ENCODE assay signal across 7 cellular contexts in the genomic region with DNA sequence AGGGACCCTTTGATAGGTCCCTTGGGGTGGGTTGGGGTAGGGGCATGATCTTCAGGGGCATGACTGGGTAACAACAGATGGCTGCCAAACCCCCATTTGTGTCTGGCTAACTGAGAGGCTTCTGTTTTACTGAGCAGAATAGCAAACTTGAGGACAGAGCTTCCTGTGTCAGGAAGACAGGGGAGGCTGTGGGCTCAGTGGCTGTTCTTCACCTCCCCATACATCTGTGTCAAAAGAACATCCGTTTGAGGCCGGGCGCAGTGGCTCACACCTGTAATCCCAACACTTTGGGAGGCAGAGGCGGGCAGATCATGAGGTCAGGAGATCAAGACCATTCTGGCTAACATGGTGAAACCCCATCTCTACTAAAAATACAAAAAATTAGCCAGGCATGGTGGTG. TPM values are rescaled to one million over a fixed set of nuclear protein-coding genes. Genes with fewer than 3 reads are reported as not detected.
DNase-seq lines count a peak whose midpoint lies in the region; ATAC-seq and TF ChIP-seq lines count a peak whose summit lies in the region.
"Not testable (repeated sequence)": the region's sequence is repeated elsewhere in the genome, so short reads cannot be mapped to it uniquely, and the experiment has no call there.

No MANE protein-coding gene starts in this region.

- H3K27me3 Mint-ChIP-seq in CD4-positive, alpha-beta memory T cell; activated T-cell treated with anti-CD3 and anti-CD28 coated beads, Interleukin-2, amount 50 U/mL, for 72 hours (ENCODE audit: low read depth); activated naive CD8-positive, alpha-beta T cell: not testable (repeated sequence)

- H3K4me2 ChIP-seq in OCI-LY3 (ENCODE audit: low read length) = 0 out of 2 replicates have a peak overlapping the region, but pooled peaks have one; percentile 56
- not testable (repeated sequence) for H3K4me2 ChIP-seq in osteoblast (ENCODE audit: insufficient read depth, low read length)

- CTCF ChIA-PET in CD4-positive, alpha-beta memory T cell (lab: Charles Lee; ENCODE audit: partially characterized antibody) = interaction anchor here (0.5 to 1.2 kb wide), 4 partner anchors 19 to 536 kb away, joined by 3 to 6 read pairs (median 4); no protein-coding TSS in a partner anchor

- peaks cover 8 to 26% (median 17%) of the 10 kb centered on the region in 4 donors for H3K4me1 Mint-ChIP-seq in CD4-positive, alpha-beta memory T cell
- peaks cover 39% of the 10 kb centered on the region for H3K4me1 Mint-ChIP-seq in activated T-cell treated with anti-CD3 and anti-CD28 coated beads, Interleukin-2, amount 50 U/mL, for 72 hours (ENCODE audit: low read depth)
- H3K4me1 Mint-ChIP-seq in activated naive CD8-positive, alpha-beta T cell (ENCODE audit: low read depth) = peaks cover 26% of the 10 kb centered on the region

- H3K9me3 Mint-ChIP-seq in CD4-positive, alpha-beta memory T cell; activated T-cell treated with anti-CD3 and anti-CD28 coated beads, Interleukin-2, amount 50 U/mL, for 72 hours; activated naive CD8-positive, alpha-beta T cell (ENCODE audit: low read depth): not testable (repeated sequence)

- not testable (repeated sequence) for H3K4me3 ChIP-seq in CD4-positive, alpha-beta memory T cell (ENCODE audit: low read length in 2 of 2); OCI-LY3 (ENCODE audit: low read length); osteoblast (ENCODE audit: insufficient read depth, low read length)

- H3K36me3 ChIP-seq in CD4-positive, alpha-beta memory T cell (ENCODE audit: insufficient read depth, low read length); OCI-LY3 (replicated peaks; ENCODE audit: low read depth, low read length); osteoblast (ENCODE audit: insufficient read depth, low read length): not testable (repeated sequence)

- peak overlapping the region in 3 of 8 donors; percentile 43 to 66 (median 55) for H3K4me3 Mint-ChIP-seq in CD4-positive, alpha-beta memory T cell
- H3K4me3 Mint-ChIP-seq in activated T-cell treated with anti-CD3 and anti-CD28 coated beads, Interleukin-2, amount 50 U/mL, for 72 hours; activated naive CD8-positive, alpha-beta T cell: not testable (repeated sequence)

- not testable (repeated sequence) for H3K79me2 ChIP-seq in OCI-LY3 (ENCODE audit: low read length); osteoblast (ENCODE audit: insufficient read depth, low read length)

- not testable (repeated sequence) for TF ChIP-seq CTCF in OCI-LY3 (IDR thresholded peaks at IDR 0.05; ENCODE audit: low read depth, low read length); osteoblast (IDR thresholded peaks at IDR 0.05; ENCODE audit: extremely low read depth, low read depth, low read length)

- not testable (repeated sequence) for H2AFZ ChIP-seq in OCI-LY3 (ENCODE audit: low read depth, low read length); osteoblast (ENCODE audit: low read length)

- not testable (repeated sequence) for H3K27ac ChIP-seq in CD4-positive, alpha-beta memory T cell (ENCODE audit: low read depth, low read length); osteoblast (ENCODE audit: low read depth, low read length)
- H3K27ac ChIP-seq in OCI-LY3 (ENCODE audit: low read length) = peak overlapping the region; percentile 89

- peaks cover 18% of the 10 kb centered on the region for H3K4me1 ChIP-seq in CD4-positive, alpha-beta memory T cell (ENCODE audit: insufficient read depth, low read length)
- H3K4me1 ChIP-seq in OCI-LY3 (ENCODE audit: low read length) = peaks cover 69% of the 10 kb centered on the region
- not testable (repeated sequence) for H3K4me1 ChIP-seq in osteoblast (ENCODE audit: insufficient read depth, low read length)

- intact Hi-C loops in CD4-positive, alpha-beta memory T cell (cut with micrococcal nuclease) = loop anchor here (5.0 kb wide), 1 partner anchor 38 kb away; the partner anchor contains the start of gene RIMS3
- intact Hi-C loops in cardiac septum (cut with DNase I) = loop anchor here (5.0 to 10.0 kb wide), 2 partner anchors 38 to 325 kb away; partner anchors contain the start of gene RIMS3

- H3K9me3 ChIP-seq in CD4-positive, alpha-beta memory T cell (ENCODE audit: control insufficient read depth in 1 of 2, low read length in 2 of 2); OCI-LY3 (ENCODE audit: insufficient read depth, low read length); osteoblast (ENCODE audit: low read depth, low read length): not testable (repeated sequence)

- H3K27me3 ChIP-seq in CD4-positive, alpha-beta memory T cell (ENCODE audit: insufficient read depth, low read length); OCI-LY3 (ENCODE audit: low read depth, low read length); osteoblast (ENCODE audit: insufficient read depth, low read length): not testable (repeated sequence)

- not testable (repeated sequence) for H4K20me1 ChIP-seq in OCI-LY3 (ENCODE audit: insufficient read depth, low read length); osteoblast (ENCODE audit: insufficient read depth, low read length)

- not testable (repeated sequence) for DNase-seq in CD4-positive, alpha-beta memory T cell
- DNase-seq in activated CD4-positive, alpha-beta T cell treated with anti-CD3 and anti-CD28 coated beads for 48 hours = peak; percentile 12
- DNase-seq in activated T-cell treated with anti-CD3 and anti-CD28 coated beads, Interleukin-2, amount 50 U/mL, for 72 hours = peak; percentile 25 to 38
- DNase-seq in cardiac septum (ENCODE audit: low spot score) = peak; percentile 31
- peak; percentile 13 for DNase-seq in osteoblast (ENCODE audit: insufficient read length, low spot score, missing footprints)

- POLR2A ChIA-PET in CD4-positive, alpha-beta memory T cell (lab: Charles Lee; ENCODE audit: partially characterized antibody) = interaction anchor here (0.7 to 1.6 kb wide), 2 partner anchors 62 to 589 kb away, joined by 3 to 8 read pairs; partner anchors contain the start of genes CAP1 and NFYC

- peak in 1 of 2 donors; percentile 11 for ATAC-seq in activated T-cell treated with anti-CD3 and anti-CD28 coated beads, Interleukin-2, amount 50 U/mL, for 72 hours (replicated peaks in 1 of 2)

- H3K27ac Mint-ChIP-seq in CD4-positive, alpha-beta memory T cell = peak overlapping the region; percentile 48 to 83 (median 80)
- peak overlapping the region; percentile 73 for H3K27ac Mint-ChIP-seq in activated T-cell treated with anti-CD3 and anti-CD28 coated beads, Interleukin-2, amount 50 U/mL, for 72 hours
- H3K27ac Mint-ChIP-seq in activated naive CD8-positive, alpha-beta T cell = peak overlapping the region; percentile 50

- H3K9ac ChIP-seq in OCI-LY3 (ENCODE audit: low read length) = not testable (repeated sequence)

- not testable (repeated sequence) for H3K36me3 Mint-ChIP-seq in CD4-positive, alpha-beta memory T cell; activated T-cell treated with anti-CD3 and anti-CD28 coated beads, Interleukin-2, amount 50 U/mL, for 72 hours (ENCODE audit: insufficient read depth in 2 of 2); activated naive CD8-positive, alpha-beta T cell

RNA-seq across cellular contexts. Expression of gene RIMS3, which starts 35.9 kb away (rescaled TPM):
- 1 to 10 TPM; 2.0 to 2.3 TPM for total RNA-seq in CD4-positive, alpha-beta memory T cell
- polyA plus RNA-seq in CD4-positive, alpha-beta memory T cell = 1 to 10 TPM; 1.5 to 3.4 TPM
- 1 to 10 TPM; 8.8 to 9.3 TPM for total RNA-seq in activated T-cell treated with anti-CD3 and anti-CD28 coated beads, Interleukin-2, amount 50 U/mL, for 72 hours
- total RNA-seq in cardiac septum = 0.67 TPM
- total RNA-seq in osteoblast = 3.5 and 6.2 TPM in 2 replicates
